8 cellular contexts compared by ENCODE assay signal in the genomic region with DNA sequence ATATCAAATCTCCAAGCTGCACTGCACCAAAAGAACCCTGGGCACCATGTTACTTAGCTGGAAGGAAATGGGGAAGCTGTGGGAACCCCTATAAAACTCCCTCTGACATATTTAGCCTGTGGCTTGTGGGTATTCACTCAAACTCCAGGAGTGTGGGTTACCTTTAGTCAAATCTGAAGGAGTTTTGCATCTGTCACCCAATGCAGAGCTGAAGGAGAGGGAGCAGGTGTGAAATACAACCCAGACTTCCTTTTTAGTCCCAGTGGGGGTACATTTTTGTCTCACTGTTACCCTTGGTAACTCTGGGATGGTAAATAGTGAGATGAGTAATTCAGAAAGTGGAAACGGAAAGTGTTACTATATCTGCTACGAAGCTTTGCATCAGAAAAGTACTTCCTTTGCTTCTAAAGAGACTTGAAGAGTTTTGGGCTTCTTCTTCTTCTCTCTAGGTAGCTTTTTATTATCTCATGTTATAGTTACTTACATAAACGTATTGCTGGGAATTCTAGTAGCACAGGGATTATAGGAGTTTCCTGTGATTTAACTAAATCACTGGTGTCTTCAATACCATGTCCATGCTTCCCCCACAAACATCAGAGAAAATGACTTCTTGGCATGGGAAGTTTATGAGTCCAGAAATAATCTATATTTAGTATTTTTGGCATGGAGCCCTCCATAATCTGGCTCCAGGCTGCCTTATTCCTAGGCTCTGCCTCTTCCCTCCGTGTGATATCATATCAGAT.
DNase-seq lines count a peak whose midpoint lies in the region; ATAC-seq and TF ChIP-seq lines count a peak whose summit lies in the region.

No MANE protein-coding gene starts in this region.

- H3K27me3 ChIP-seq in BLaER1: no peaks in the 10 kb centered on the region
- no peaks in the 10 kb centered on the region for H3K27me3 ChIP-seq in spleen (replicated peaks in 1 of 7)

- H3K36me3 ChIP-seq in BLaER1 (no peaks in the 10 kb centered on the region), spleen (no peaks in the 10 kb centered on the region)

- intact Hi-C loops in spleen (cut with DNase I; ENCODE audit: low total_unique reads): no loop called here

- peak; percentile 79 for ATAC-seq in HG03135 (IDR thresholded peaks at IDR 0.05; ENCODE audit: unreplicated experiment)

- H3K9me3 ChIP-seq in BLaER1 (peaks cover 25% of the 10 kb centered on the region), spleen (peaks cover 0 to 8% (median 0%) of the 10 kb centered on the region in 8 donors)

- peak overlapping the region; percentile 70 for H3K9ac ChIP-seq in BLaER1

- H3K4me3 ChIP-seq in BLaER1 (peak overlapping the region; percentile 50; the same call in 1 of the 2 replicates), spleen (no peak overlapping the region)

- peaks cover 57% of the 10 kb centered on the region for H3K4me1 ChIP-seq in BLaER1
- peaks cover 7 to 43% (median 33%) of the 10 kb centered on the region in 6 donors for H3K4me1 ChIP-seq in spleen

- peak overlapping the region; percentile 92 for H3K4me2 ChIP-seq in BLaER1

- peak; percentile 43 for TF ChIP-seq POLR2A in GM19099 (IDR thresholded peaks at IDR 0.05; ENCODE audit: extremely low read depth, insufficient read length, low read depth)
- TF ChIP-seq POLR2A in spleen (IDR thresholded peaks at IDR 0.05): no peak

- no peaks in the 10 kb centered on the region for H4K20me1 ChIP-seq in BLaER1

- DNase-seq in SIG-M5 treated with dmso at 0.1 percent for 504 hours (lab: John Stamatoyannopoulos, UW; ENCODE audit: unreplicated experiment) (peak; percentile 79), spleen (no peak), OCI-M1 (lab: John Stamatoyannopoulos, UW) (no peak), GM03348 (ENCODE audit: low spot score) (no peak), amniotic stem cell (lab: John Stamatoyannopoulos, UW) (no peak)

- 24 to 39% (median 32%) methylated on average over 4 of the region's 4 CpGs for WGBS in spleen, 5 donors

- H3K27ac ChIP-seq in BLaER1 (peak overlapping the region; percentile 93), spleen (peak overlapping the region in 5 of 8 donors; percentile 3 to 38 (median 22))

- no peak for TF ChIP-seq CTCF in spleen (IDR thresholded peaks at IDR 0.05 in 8 of 11, conservative IDR thresholded peaks at IDR 0.05 in 3 of 11)
